2 cellular contexts compared by ENCODE assay signal in the genomic region with DNA sequence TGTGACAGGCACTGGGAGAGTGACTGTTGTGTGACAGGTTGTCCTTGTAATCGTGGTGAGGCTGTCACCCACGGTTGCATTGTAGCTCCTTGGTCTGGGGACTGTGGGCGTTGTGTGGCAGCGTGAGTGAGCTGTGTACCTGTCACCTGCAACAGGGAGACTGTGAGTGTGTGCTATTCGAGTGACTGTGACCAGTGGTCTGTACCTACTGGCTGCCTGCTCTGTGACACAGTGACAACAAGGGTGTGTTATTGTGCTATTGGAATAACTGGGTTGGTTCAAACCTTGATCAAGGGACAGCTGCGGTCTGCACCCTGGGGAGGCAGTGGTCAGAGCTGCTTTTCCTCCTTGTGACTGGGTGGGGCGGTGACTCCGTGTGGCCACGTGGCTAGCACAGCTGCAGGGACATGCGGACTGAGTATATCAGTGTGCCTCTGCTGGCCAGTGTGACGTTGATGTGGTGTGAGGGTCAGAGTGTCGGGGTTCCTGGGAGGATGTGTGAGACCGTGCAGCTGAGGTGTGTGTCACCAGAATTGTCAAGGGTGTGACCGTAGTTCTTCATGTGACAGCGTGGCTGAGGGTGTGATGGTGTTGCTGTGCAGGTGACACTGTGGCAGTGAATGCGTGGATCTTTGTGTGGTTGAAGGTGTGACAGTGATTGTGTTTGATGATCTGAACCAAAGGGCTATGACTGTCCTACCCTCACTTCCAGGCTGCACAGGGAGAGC.
A peak's percentile ranks its signal among the peaks of the same experiment; 100 is the strongest.
TF ChIP-seq lines count a peak whose summit lies in the region.

No MANE protein-coding gene starts in this region.

TF ChIP-seq in IMR-90, 13 proteins besides CTCF, POLR2A, EP300 and RAD21:
- TF ChIP-seq CHD1 (IDR thresholded peaks at IDR 0.05; ENCODE audit: low read depth, low read length) (no peak), RFX5 (IDR thresholded peaks at IDR 0.05; ENCODE audit: low read depth, low read length) (no peak), FOS (IDR thresholded peaks at IDR 0.05; ENCODE audit: low read depth, low read length) (no peak), MAZ (IDR thresholded peaks at IDR 0.05; ENCODE audit: borderline replicate concordance, low read depth, low read length) (no peak), BHLHE40 (IDR thresholded peaks at IDR 0.05; ENCODE audit: low read depth, low read length) (peak; percentile 52; the same call in 1 of the 2 replicates), RCOR1 (IDR thresholded peaks at IDR 0.05; ENCODE audit: insufficient replicate concordance, low read length) (no peak), SMC3 (IDR thresholded peaks at IDR 0.05; ENCODE audit: low read depth, low read length) (no peak), MAFK (IDR thresholded peaks at IDR 0.05; ENCODE audit: low read depth, low read length) (no peak), NFE2L2 (IDR thresholded peaks at IDR 0.05; ENCODE audit: low read depth, low read length) (no peak), MXI1 (IDR thresholded peaks at IDR 0.05; ENCODE audit: borderline replicate concordance, low read depth, low read length) (peak; percentile 76), CEBPB (IDR thresholded peaks at IDR 0.05; ENCODE audit: low read depth, low read length) (no peak)
- TF ChIP-seq, protein P1, sequence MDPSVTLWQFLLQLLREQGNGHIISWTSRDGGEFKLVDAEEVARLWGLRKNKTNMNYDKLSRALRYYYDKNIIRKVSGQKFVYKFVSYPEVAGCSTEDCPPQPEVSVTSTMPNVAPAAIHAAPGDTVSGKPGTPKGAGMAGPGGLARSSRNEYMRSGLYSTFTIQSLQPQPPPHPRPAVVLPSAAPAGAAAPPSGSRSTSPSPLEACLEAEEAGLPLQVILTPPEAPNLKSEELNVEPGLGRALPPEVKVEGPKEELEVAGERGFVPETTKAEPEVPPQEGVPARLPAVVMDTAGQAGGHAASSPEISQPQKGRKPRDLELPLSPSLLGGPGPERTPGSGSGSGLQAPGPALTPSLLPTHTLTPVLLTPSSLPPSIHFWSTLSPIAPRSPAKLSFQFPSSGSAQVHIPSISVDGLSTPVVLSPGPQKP (IDR thresholded peaks at IDR 0.05; ENCODE audit: borderline replicate concordance, low read depth, low read length) = no peak
- TF ChIP-seq, protein P2, sequence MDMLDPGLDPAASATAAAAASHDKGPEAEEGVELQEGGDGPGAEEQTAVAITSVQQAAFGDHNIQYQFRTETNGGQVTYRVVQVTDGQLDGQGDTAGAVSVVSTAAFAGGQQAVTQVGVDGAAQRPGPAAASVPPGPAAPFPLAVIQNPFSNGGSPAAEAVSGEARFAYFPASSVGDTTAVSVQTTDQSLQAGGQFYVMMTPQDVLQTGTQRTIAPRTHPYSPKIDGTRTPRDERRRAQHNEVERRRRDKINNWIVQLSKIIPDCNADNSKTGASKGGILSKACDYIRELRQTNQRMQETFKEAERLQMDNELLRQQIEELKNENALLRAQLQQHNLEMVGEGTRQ (IDR thresholded peaks at IDR 0.05; ENCODE audit: low read depth, low read length) = peak; percentile 83

TF ChIP-seq in SK-N-SH, 30 proteins besides CTCF, POLR2A, EP300 and RAD21:
- TF ChIP-seq MXI1 (IDR thresholded peaks at IDR 0.05; ENCODE audit: low read depth, low read length) = no peak
- TF ChIP-seq TAF1 (IDR thresholded peaks at IDR 0.05; ENCODE audit: borderline replicate concordance, low read depth, low read length) = no peak
- TF ChIP-seq SIN3A (IDR thresholded peaks at IDR 0.05; ENCODE audit: borderline replicate concordance, low read depth, low read length) = no peak
- no peak for TF ChIP-seq ELF1 (IDR thresholded peaks at IDR 0.05)
- no peak for TF ChIP-seq EZH2phosphoT487 (IDR thresholded peaks at IDR 0.05; ENCODE audit: borderline replicate concordance, low read depth)
- TF ChIP-seq RXRA (IDR thresholded peaks at IDR 0.05; ENCODE audit: borderline replicate concordance, low read depth) = no peak
- no peak for TF ChIP-seq YY1 (IDR thresholded peaks at IDR 0.05; ENCODE audit: low read depth)
- no peak for TF ChIP-seq GATA2 (CRISPR knock-in tag; IDR thresholded peaks at IDR 0.05)
- no peak for TF ChIP-seq FOXJ3 (CRISPR knock-in tag; IDR thresholded peaks at IDR 0.05)
